In genomic region chr2:27891063-27891819, GRCh38 we compare ENCODE assay signal across 7 cellular contexts. TPM values are rescaled to one million over a fixed set of nuclear protein-coding genes. Genes with fewer than 3 reads are reported as not detected.
DNase-seq lines count a peak whose midpoint lies in the region; ATAC-seq, FAIRE-seq and TF ChIP-seq lines count a peak whose summit lies in the region.

No MANE protein-coding gene starts in this region.

- H3K27me3 Mint-ChIP-seq in activated CD8-positive, alpha-beta T cell treated with anti-CD3 and anti-CD28 coated beads, Interleukin-2, amount 10 ng/mL, durations not matched to agents 7 days and 5 days (ENCODE audit: low read depth): peaks cover 2% of the 10 kb centered on the region

- no peak for TF ChIP-seq POLR2A in GM12892 (IDR thresholded peaks at IDR 0.05; ENCODE audit: low read depth, low read length)

- H3K4me3 Mint-ChIP-seq in activated CD8-positive, alpha-beta T cell treated with anti-CD3 and anti-CD28 coated beads, Interleukin-2, amount 10 ng/mL, durations not matched to agents 7 days and 5 days: peak overlapping the region; percentile 96

- H3K4me1 Mint-ChIP-seq in activated CD8-positive, alpha-beta T cell treated with anti-CD3 and anti-CD28 coated beads, Interleukin-2, amount 10 ng/mL, durations not matched to agents 7 days and 5 days (ENCODE audit: low read depth): peaks cover 53% of the 10 kb centered on the region

- CTCF ChIA-PET in activated CD8-positive, alpha-beta T cell treated with anti-CD3 and anti-CD28 coated beads, Interleukin-2, amount 10 ng/mL, durations not matched to agents 7 days and 5 days (lab: Charles Lee): no interaction called here

- POLR2A ChIA-PET in activated CD8-positive, alpha-beta T cell treated with anti-CD3 and anti-CD28 coated beads, Interleukin-2, amount 10 ng/mL, durations not matched to agents 7 days and 5 days (lab: Charles Lee): interaction anchor here (1.0 to 2.0 kb wide), 5 partner anchors 21 to 502 kb away, joined by 4 to 8 read pairs (median 4); partner anchors contain the start of gene FOSL2

- DNase-seq in GM12892 (ENCODE audit: insufficient read length) (peak; percentile 41), NCI-H526 treated with DMSO at 0.1 percent for 48 hours (lab: John Stamatoyannopoulos, UW) (peak; percentile 48), ecto neural progenitor cell (ENCODE audit: low spot score) (peak; percentile 62), lung microvascular endothelial cell (ENCODE audit: low read depth in 2 of 2) (peak; percentile 90 to 94)
- DNase-seq in activated CD8-positive, alpha-beta T cell treated with anti-CD3 and anti-CD28 coated beads, Interleukin-2, amount 10 ng/mL, durations not matched to agents 7 days and 5 days: peak; percentile 94
- DNase-seq in stimulated activated CD8-positive, alpha-beta memory T cell treated with anti-CD3 and anti-CD28 coated beads, Interleukin-12 subunit alpha, Interleukin-12 subunit beta, amount 100 ng/mL, for 1 hour (ENCODE audit: low read depth): peak; percentile 92

- ATAC-seq in HG03025 (IDR thresholded peaks at IDR 0.05; ENCODE audit: low FRiP score, unreplicated experiment): peak; percentile 3
- peak; percentile 38 for ATAC-seq in activated CD8-positive, alpha-beta T cell treated with anti-CD3 and anti-CD28 coated beads, Interleukin-2, amount 10 ng/mL, durations not matched to agents 7 days and 5 days

- H3K27ac Mint-ChIP-seq in activated CD8-positive, alpha-beta T cell treated with anti-CD3 and anti-CD28 coated beads, Interleukin-2, amount 10 ng/mL, durations not matched to agents 7 days and 5 days: peak overlapping the region; percentile 99

- FAIRE-seq in GM12892 (lab: Jason Lieb, UNC): peak; percentile 90

- peaks cover 30% of the 10 kb centered on the region for H3K36me3 Mint-ChIP-seq in activated CD8-positive, alpha-beta T cell treated with anti-CD3 and anti-CD28 coated beads, Interleukin-2, amount 10 ng/mL, durations not matched to agents 7 days and 5 days (ENCODE audit: low read depth)

- no peaks in the 10 kb centered on the region for H3K9me3 Mint-ChIP-seq in activated CD8-positive, alpha-beta T cell treated with anti-CD3 and anti-CD28 coated beads, Interleukin-2, amount 10 ng/mL, durations not matched to agents 7 days and 5 days (ENCODE audit: insufficient read depth)

RNA-seq across cellular contexts. Expression of gene BABAM2, which starts 0.7 kb away (rescaled TPM):
- polyA plus RNA-seq in GM12892 (2012; ENCODE audit: missing spikeins): 31.4 TPM
- total RNA-seq in activated CD8-positive, alpha-beta T cell treated with anti-CD3 and anti-CD28 coated beads, Interleukin-2, amount 10 ng/mL, durations not matched to agents 7 days and 5 days: 10 to 100 TPM; 47.0 to 49.0 TPM
- 12.6 and 14.7 TPM in 2 replicates for total RNA-seq in lung microvascular endothelial cell

RNA-seq across cellular contexts. Expression of gene RBKS, which starts 1.1 kb away (rescaled TPM):
- polyA plus RNA-seq in GM12892 (2012; ENCODE audit: missing spikeins): 1.4 TPM
- 1 to 10 TPM; 1.5 to 1.6 TPM for total RNA-seq in activated CD8-positive, alpha-beta T cell treated with anti-CD3 and anti-CD28 coated beads, Interleukin-2, amount 10 ng/mL, durations not matched to agents 7 days and 5 days
- 1.1 and 1.4 TPM in 2 replicates for total RNA-seq in lung microvascular endothelial cell

Comparison
In these comparisons a context has a peak if more than half of its experiments do, and no peak if none do; other contexts are left out.
1. Peak in every context shown above with its lines: DNase-seq and ATAC-seq.
2. DNase-seq: peak in every context shown above with its lines; median percentile 94 in activated CD8-positive, alpha-beta T cell treated with anti-CD3 and anti-CD28 coated beads, Interleukin-2, amount 10 ng/mL, durations not matched to agents 7 days and 5 days; 92 in lung microvascular endothelial cell; 92 in stimulated activated CD8-positive, alpha-beta memory T cell treated with anti-CD3 and anti-CD28 coated beads, Interleukin-12 subunit alpha, Interleukin-12 subunit beta, amount 100 ng/mL, for 1 hour; 62 in ecto neural progenitor cell; 48 in NCI-H526 treated with DMSO at 0.1 percent for 48 hours; 41 in GM12892.